In genomic region chr2:196927318-196928225, GRCh38 we compare ENCODE assay signal across 8 cellular contexts. TPM values are rescaled to one million over a fixed set of nuclear protein-coding genes. Genes with fewer than 3 reads are reported as not detected.
DNase-seq lines count a peak whose midpoint lies in the region; ATAC-seq, FAIRE-seq and TF ChIP-seq lines count a peak whose summit lies in the region.

No MANE protein-coding gene starts in this region.

- H3K4me2 ChIP-seq in HepG2 (ENCODE audit: low read depth, low read length) = peak overlapping the region; percentile 100

- H3K9me3 ChIP-seq in HepG2 (ENCODE audit: low read length) = no peaks in the 10 kb centered on the region

- peaks cover 29% of the 10 kb centered on the region for H3K4me1 ChIP-seq in HepG2 (ENCODE audit: insufficient read depth, low read length)

- peak overlapping the region; percentile 87 for H3K9ac ChIP-seq in HepG2 (ENCODE audit: insufficient read depth, low read depth, low read length)

- peak; percentile 36 for FAIRE-seq in HepG2 (lab: Jason Lieb, UNC)

- no peak; a peak in 1 of 4 replicates for TF ChIP-seq POLR2A in HepG2 (IDR thresholded peaks at IDR 0.05; ENCODE audit: insufficient read depth in 1 of 2, low read depth in 2 of 2, low read length in 2 of 2)

- peak; percentile 20 for DNase-seq in NCI-H2171 (lab: John Stamatoyannopoulos, UW)
- no peak for DNase-seq in NCI-H2171 treated with DMSO at 0.1 percent for 48 hours (lab: John Stamatoyannopoulos, UW)
- no peak for DNase-seq in Jurkat, Clone E6-1 (ENCODE audit: low read depth, low spot score)
- peak; percentile 36 for DNase-seq in T-helper 9 cell
- peak; percentile 79 to 82 for DNase-seq in cardiac fibroblast (ENCODE audit: low read depth in 2 of 2)
- peak; percentile 57 for DNase-seq in HepG2 (ENCODE audit: low spot score)
- peak; percentile 11 to 47 for DNase-seq in stimulated activated CD4-positive, alpha-beta T cell treated with anti-CD3 and anti-CD28 coated beads, Interleukin-4, amount 100 ng/mL, for 4 hours

- no peaks in the 10 kb centered on the region for H4K20me1 ChIP-seq in HepG2 (ENCODE audit: insufficient read depth, low read length)

- peaks cover 37% of the 10 kb centered on the region for H3K79me2 ChIP-seq in HepG2 (ENCODE audit: insufficient read depth, low read length)

- peak overlapping the region; percentile 84 for H3K27ac ChIP-seq in HepG2 (ENCODE audit: extremely low read length, insufficient read depth, low read length)

- H3K36me3 ChIP-seq in HepG2 (replicated peaks in 1 of 2; ENCODE audit: control insufficient read depth in 1 of 2, insufficient read depth in 2 of 2, low read length in 2 of 2) = no peaks in the 10 kb centered on the region

- TF ChIP-seq CTCF in cardiac fibroblast (IDR thresholded peaks at IDR 0.05; ENCODE audit: low read depth, low read length) (no peak), HepG2 (CRISPR knock-in tag; IDR thresholded peaks at IDR 0.05) (no peak)

- CTCF ChIA-PET in HepG2 (lab: Yijun Ruan, JAX; ENCODE audit: low intra/inter-chr PET ratio, low total read pairs) = no interaction called here

- no peaks in the 10 kb centered on the region; a peak in 2 of 5 replicates for H3K27me3 ChIP-seq in HepG2 (ENCODE audit: control insufficient read depth in 1 of 2, insufficient read depth in 2 of 2, low read length in 2 of 2)

- intact Hi-C loops in HepG2 (cut with micrococcal nuclease; ENCODE audit: unreplicated experiment) = loop anchor here (1.0 to 5.0 kb wide), 4 partner anchors 75 to 290 kb away; partner anchors contain the start of genes CCDC150 and GTF3C3

- peak; percentile 3 for ATAC-seq in HepG2
- ATAC-seq in HG02840 (IDR thresholded peaks at IDR 0.05; ENCODE audit: low FRiP score, unreplicated experiment) = no peak

- peak overlapping the region; percentile 89 for H3K4me3 ChIP-seq in Jurkat, Clone E6-1 (ENCODE audit: low read length)
- H3K4me3 ChIP-seq in cardiac fibroblast (replicated peaks in 1 of 2; ENCODE audit: low read depth in 2 of 2, low read length in 2 of 2) (peak overlapping the region; percentile 94 to 98), HepG2 (replicated peaks in 1 of 3; ENCODE audit: insufficient read depth in 1 of 3, low read depth in 2 of 3, low read length in 3 of 3) (peak overlapping the region; percentile 96 to 100 (median 98))

- BruUV-seq in HepG2 (replicated peaks; lab: Mats Ljungman, UMichigan) = TSS peak; percentile 67

- POLR2A ChIA-PET in HepG2 (lab: Yijun Ruan, JAX) = interaction anchor here (1.2 kb wide), 1 partner anchor 209 kb away, joined by 3 read pairs; no protein-coding TSS in a partner anchor

- TF ChIP-seq EP300 in HepG2 (IDR thresholded peaks at IDR 0.05; ENCODE audit: low read depth in 2 of 2, low read length in 2 of 2) (no peak), HepG2 (CRISPR knock-in tag; IDR thresholded peaks at IDR 0.05; ENCODE audit: borderline replicate concordance) (no peak)

- in situ Hi-C loops in HepG2 (cut with HindIII; ENCODE audit: extremely low pct_ligation_motif_present, low pct_unique_long_range_greater_than_20kb) = no loop called here

- peak overlapping the region; percentile 84 for H2AFZ ChIP-seq in HepG2 (ENCODE audit: low read length)

- under 1% methylated on average over 23 of the region's 23 CpGs for whole genome bisulfite sequencing in HepG2 (ENCODE audit: low lambda C conversion rate)

- TF ChIP-seq RAD21 in HepG2 (CRISPR knock-in tag; IDR thresholded peaks at IDR 0.05) = no peak

TF ChIP-seq in HepG2, 621 proteins besides CTCF, POLR2A, EP300 and RAD21 (continues in another document):
- TF ChIP-seq ZNF557 (CRISPR knock-in tag; IDR thresholded peaks at IDR 0.05) = 0 out of 2 replicates have a peak, but pooled peaks have one; percentile 13
- TF ChIP-seq SP140L (CRISPR knock-in tag; IDR thresholded peaks at IDR 0.05; ENCODE audit: borderline replicate concordance) = no peak
- peak; percentile 47; the same call in 1 of the 2 replicates for TF ChIP-seq MAFF (IDR thresholded peaks at IDR 0.05; ENCODE audit: low read depth, low read length)
- TF ChIP-seq FOSL1 (CRISPR knock-in tag; IDR thresholded peaks at IDR 0.05; ENCODE audit: borderline replicate concordance) = no peak
- TF ChIP-seq, protein P1, sequence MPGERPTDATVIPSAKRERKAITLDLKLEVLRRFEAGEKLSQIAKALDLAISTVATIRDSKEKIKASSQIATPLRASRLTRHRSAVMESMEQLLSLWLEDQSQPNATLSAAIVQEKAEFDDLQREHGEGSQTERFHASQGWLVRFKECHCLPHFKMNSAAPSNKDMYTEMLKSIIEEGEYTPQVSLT (CRISPR knock-in tag; IDR thresholded peaks at IDR 0.05; ENCODE audit: borderline replicate concordance, low read depth) = no peak
- TF ChIP-seq SRF (IDR thresholded peaks at IDR 0.05; ENCODE audit: low read depth, low read length) = peak; percentile 21; the same call in 1 of the 2 replicates
- 0 out of 2 replicates have a peak, but pooled peaks have one; percentile 12 for TF ChIP-seq SNAPC5 (CRISPR knock-in tag; IDR thresholded peaks at IDR 0.05; ENCODE audit: borderline replicate concordance)
- TF ChIP-seq MLXIP (CRISPR knock-in tag; IDR thresholded peaks at IDR 0.05; ENCODE audit: borderline replicate concordance) = no peak

RNA-seq across cellular contexts. Expression of gene PGAP1, which starts 1.1 kb away (rescaled TPM):
- 4.6 TPM for polyA plus RNA-seq in Jurkat, Clone E6-1 (2012; ENCODE audit: insufficient read depth, insufficient read length)
- 4.8 and 6.4 TPM in 2 replicates for total RNA-seq in HepG2 (2016; rRNA removed; fragmentation: Illumina TruSeq; extraction: Trizol)
- 31.9 and 35.2 TPM in 2 replicates for total RNA-seq in HepG2 (2016; cell fraction: cytosol; rRNA removed; fragmentation: Illumina TruSeq; extraction: Trizol; ENCODE audit: low read depth)
- total RNA-seq in HepG2 (2016; cell fraction: insoluble cytoplasmic fraction; rRNA removed; fragmentation: Illumina TruSeq; extraction: Trizol) = 3.4 and 5.8 TPM in 2 replicates
- total RNA-seq in HepG2 (2016; cell fraction: membrane; rRNA removed; fragmentation: Illumina TruSeq; extraction: Trizol) = 7.6 and 8.4 TPM in 2 replicates
- 20.6 and 21.4 TPM in 2 replicates for total RNA-seq in HepG2 (2016; cell fraction: nucleus; rRNA removed; fragmentation: Illumina TruSeq; extraction: Trizol)
- polyA plus RNA-seq in HepG2 (2011; rRNA removed) = 2.9 and 4.1 TPM in 2 replicates
- polyA plus RNA-seq in HepG2 (2011; cell fraction: cytosol; rRNA removed) = 1.3 and 1.8 TPM in 2 replicates
- polyA plus RNA-seq in HepG2 (2011; cell fraction: nucleus; rRNA removed) = 5.3 and 6.1 TPM in 2 replicates
- polyA plus RNA-seq in HepG2 (2012) = 3.3 and 5.7 TPM in 2 replicates
- 0.16 and 0.20 TPM in 2 replicates for polyA plus RNA-seq in HepG2 (2016; cell fraction: cytosol; fragmentation: Illumina TruSeq; extraction: Trizol; ENCODE audit: low read depth)
- polyA plus RNA-seq in HepG2 (2016; cell fraction: insoluble cytoplasmic fraction; fragmentation: Illumina TruSeq; extraction: Trizol; ENCODE audit: low read depth) = 1.8 and 2.3 TPM in 2 replicates
- polyA plus RNA-seq in HepG2 (2016; cell fraction: membrane; fragmentation: Illumina TruSeq; extraction: Trizol; ENCODE audit: low read depth) = 0.45 and 0.83 TPM in 2 replicates
- 16.5 and 19.1 TPM in 2 replicates for polyA plus RNA-seq in HepG2 (2016; cell fraction: nucleus; fragmentation: Illumina TruSeq; extraction: Trizol; ENCODE audit: insufficient read depth, low read depth)
- 2.8 and 5.0 TPM in 2 replicates for polyA minus RNA-seq in HepG2 (2011; rRNA and poly(A)+ RNA removed; ENCODE audit: low replicate concordance)
- polyA minus RNA-seq in HepG2 (2011; cell fraction: cytosol; rRNA and poly(A)+ RNA removed) = 3.9 and 4.7 TPM in 2 replicates
- polyA minus RNA-seq in HepG2 (2011; cell fraction: nucleus; rRNA and poly(A)+ RNA removed) = 36.3 and 38.1 TPM in 2 replicates

Comparison
In these comparisons a context has a peak if more than half of its experiments do, and no peak if none do; other contexts are left out.
1. DNase-seq: peak in NCI-H2171 (single experiment), T-helper 9 cell (single experiment), cardiac fibroblast (2 of 2), HepG2 (single experiment) and stimulated activated CD4-positive, alpha-beta T cell treated with anti-CD3 and anti-CD28 coated beads, Interleukin-4, amount 100 ng/mL, for 4 hours (2 of 2); none in NCI-H2171 treated with DMSO at 0.1 percent for 48 hours (single experiment) and Jurkat, Clone E6-1 (single experiment).
2. Peak in every context shown above with its lines, with median percentiles within 50 percentile points of each other: H3K4me3 ChIP-seq.